ENCODE assay signal across 1 cellular context in genomic region chr17:15447928-15448579, GRCh38.
TF ChIP-seq lines count a peak whose summit lies in the region.

No MANE protein-coding gene starts in this region.

TF ChIP-seq in H1, 55 proteins besides CTCF, POLR2A, EP300 and RAD21:
- no peak for TF ChIP-seq GABPA (IDR thresholded peaks at IDR 0.05; ENCODE audit: borderline replicate concordance, insufficient read depth, low read length)
- TF ChIP-seq CHD2 (IDR thresholded peaks at IDR 0.05; ENCODE audit: low read length): no peak
- no peak for TF ChIP-seq NRF1 (IDR thresholded peaks at IDR 0.05; ENCODE audit: low read depth, low read length)
- no peak for TF ChIP-seq KDM5A (IDR thresholded peaks at IDR 0.05; ENCODE audit: low read length)
- TF ChIP-seq TAF1 (IDR thresholded peaks at IDR 0.05; ENCODE audit: low read depth, low read length): no peak
- TF ChIP-seq YY1 (IDR thresholded peaks at IDR 0.05; ENCODE audit: low read depth, low read length): no peak
- no peak for TF ChIP-seq EGR1 (IDR thresholded peaks at IDR 0.05; ENCODE audit: borderline replicate concordance, low read depth, low read length)
- no peak for TF ChIP-seq POLR2AphosphoS5 (IDR thresholded peaks at IDR 0.05; ENCODE audit: low read depth, low read length)
- no peak for TF ChIP-seq BCL11A (IDR thresholded peaks at IDR 0.05; ENCODE audit: low read depth in 2 of 2, low read length in 2 of 2)
- no peak for TF ChIP-seq KDM1A (IDR thresholded peaks at IDR 0.05; ENCODE audit: borderline replicate concordance, low read length)
